In the genomic region with DNA sequence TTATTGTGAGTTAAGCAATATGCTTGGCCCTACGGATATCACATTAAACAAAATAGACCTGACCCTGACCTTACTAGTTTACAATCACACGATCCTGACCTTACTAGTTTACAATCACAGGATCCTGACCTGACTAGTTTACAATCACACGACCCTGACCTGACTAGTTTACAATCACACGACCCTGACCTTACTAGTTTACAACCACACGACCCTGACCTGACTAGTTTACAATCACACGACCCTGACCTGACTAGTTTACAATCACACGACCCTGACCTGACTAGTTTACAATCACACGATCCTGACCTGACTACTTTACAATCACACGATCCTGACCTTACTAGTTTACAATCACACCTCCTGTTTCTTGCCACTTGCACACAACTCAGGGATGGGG, we compare ENCODE assay signal across 8 cellular contexts.
A peak's percentile ranks its signal among the peaks of the same experiment; 100 is the strongest.
DNase-seq lines count a peak whose midpoint lies in the region; FAIRE-seq and TF ChIP-seq lines count a peak whose summit lies in the region.
"Not testable (repeated sequence)": the region's sequence is repeated elsewhere in the genome, so short reads cannot be mapped to it uniquely, and the experiment has no call there.

No MANE protein-coding gene starts in this region.

- not testable (repeated sequence) for H3K4me1 ChIP-seq in keratinocyte (ENCODE audit: control insufficient read depth, extremely low read depth, insufficient read depth, low read length)
- H3K4me1 ChIP-seq in osteoblast (ENCODE audit: insufficient read depth, low read length) = peaks cover 49% of the 10 kb centered on the region

- not testable (repeated sequence) for H3K36me3 ChIP-seq in keratinocyte (ENCODE audit: control insufficient read depth in 2 of 2, extremely low read depth in 1 of 2, insufficient read depth in 2 of 2, low read length in 2 of 2); osteoblast (ENCODE audit: insufficient read depth, low read length)

- not testable (repeated sequence) for H3K27me3 Mint-ChIP-seq in HFFc6 (ENCODE audit: insufficient read depth); glutamatergic neuron (ENCODE audit: unreplicated experiment); type B pancreatic cell

- not testable (repeated sequence) for H3K4me2 ChIP-seq in keratinocyte (ENCODE audit: control insufficient read depth, extremely low read depth, insufficient read depth, low read depth, low read length); osteoblast (ENCODE audit: insufficient read depth, low read length)

- DNase-seq in HFFc6 (peak; percentile 48), dermis microvascular lymphatic vessel endothelial cell (ENCODE audit: low read depth in 2 of 2) (peak; percentile 11 to 22), type B pancreatic cell (ENCODE audit: extremely low spot score, unreplicated experiment) (peak; percentile 90)
- DNase-seq in activated CD4-positive, alpha-beta T cell treated with anti-CD3 and anti-CD28 coated beads, Interleukin-2, amount 50 U/mL, for 1 hour = peak; percentile 5
- DNase-seq in glutamatergic neuron; keratinocyte (ENCODE audit: low read depth, low spot score); osteoblast (ENCODE audit: insufficient read length, low spot score, missing footprints): not testable (repeated sequence)

- H3K4me3 Mint-ChIP-seq in HFFc6 = peak overlapping the region; percentile 75
- H3K4me3 Mint-ChIP-seq in glutamatergic neuron (ENCODE audit: unreplicated experiment); type B pancreatic cell: not testable (repeated sequence)

- H3K4me1 Mint-ChIP-seq in HFFc6 (ENCODE audit: low read depth) (peaks cover 58% of the 10 kb centered on the region), glutamatergic neuron (ENCODE audit: low read depth, unreplicated experiment) (peaks cover 18% of the 10 kb centered on the region), type B pancreatic cell (ENCODE audit: unreplicated experiment) (peaks cover 20% of the 10 kb centered on the region)

- H3K9ac ChIP-seq in keratinocyte (ENCODE audit: control insufficient read depth, extremely low read depth, insufficient read depth, low read length) = not testable (repeated sequence)

- not testable (repeated sequence) for H3K9me3 Mint-ChIP-seq in HFFc6; glutamatergic neuron (ENCODE audit: unreplicated experiment); type B pancreatic cell

- not testable (repeated sequence) for H3K4me3 ChIP-seq in keratinocyte (ENCODE audit: control insufficient read depth in 2 of 3, extremely low read depth in 1 of 3, insufficient read depth in 2 of 3, low read depth in 1 of 3, low read length in 3 of 3); osteoblast (ENCODE audit: insufficient read depth, low read length)

- H2AFZ ChIP-seq in keratinocyte (ENCODE audit: control insufficient read depth, low read length); osteoblast (ENCODE audit: low read length): not testable (repeated sequence)

- not testable (repeated sequence) for H3K27ac ChIP-seq in keratinocyte (ENCODE audit: control insufficient read depth, insufficient read depth, low read length)
- peak overlapping the region; percentile 18 for H3K27ac ChIP-seq in osteoblast (ENCODE audit: low read depth, low read length)

- dilution Hi-C loops in keratinocyte (cut with MboI; ENCODE audit: extremely low pct_ligation_motif_present, low sequenced_read_pairs) = not testable (repeated sequence)

- H3K27ac Mint-ChIP-seq in HFFc6 (peak overlapping the region; percentile 97), glutamatergic neuron (ENCODE audit: unreplicated experiment) (peak overlapping the region; percentile 9)
- not testable (repeated sequence) for H3K27ac Mint-ChIP-seq in type B pancreatic cell

- not testable (repeated sequence) for H3K27me3 ChIP-seq in keratinocyte (ENCODE audit: control insufficient read depth, extremely low read depth, insufficient read depth, low read length); osteoblast (ENCODE audit: insufficient read depth, low read length)

- H3K36me3 Mint-ChIP-seq in HFFc6 (ENCODE audit: low read depth) (peaks cover 35% of the 10 kb centered on the region), glutamatergic neuron (ENCODE audit: unreplicated experiment) (peaks cover 18% of the 10 kb centered on the region)
- H3K36me3 Mint-ChIP-seq in type B pancreatic cell = not testable (repeated sequence)

- H3K9me1 ChIP-seq in keratinocyte (ENCODE audit: control insufficient read depth, extremely low read depth, insufficient read depth, low read length) = not testable (repeated sequence)

- TF ChIP-seq CTCF in HFFc6 (IDR thresholded peaks at IDR 0.05); glutamatergic neuron (IDR thresholded peaks at IDR 0.05; ENCODE audit: partially characterized antibody, unreplicated experiment); keratinocyte (optimal IDR thresholded peaks at IDR 0.05 in 1 of 3, IDR thresholded peaks at IDR 0.05 in 1 of 3, conservative IDR thresholded peaks at IDR 0.05 in 1 of 3; ENCODE audit: extremely low read depth in 1 of 3, insufficient read depth in 2 of 3, low read length in 3 of 3); osteoblast (IDR thresholded peaks at IDR 0.05; ENCODE audit: extremely low read depth, low read depth, low read length); type B pancreatic cell (conservative IDR thresholded peaks at IDR 0.05): not testable (repeated sequence)

- not testable (repeated sequence) for H4K20me1 ChIP-seq in keratinocyte (ENCODE audit: control insufficient read depth, extremely low read depth, insufficient read depth, low read length); osteoblast (ENCODE audit: insufficient read depth, low read length)

- peak; percentile 41 for FAIRE-seq in G401.6 (lab: Jason Lieb, UNC)
- FAIRE-seq in keratinocyte (lab: Jason Lieb, UNC) = peak; percentile 84

- H3K79me2 ChIP-seq in keratinocyte (ENCODE audit: control insufficient read depth, insufficient read depth, low read length); osteoblast (ENCODE audit: insufficient read depth, low read length): not testable (repeated sequence)

- H3K9me3 ChIP-seq in keratinocyte (ENCODE audit: control insufficient read depth, low read depth, low read length); osteoblast (ENCODE audit: low read depth, low read length): not testable (repeated sequence)
